8 cellular contexts compared by ENCODE assay signal in genomic region chr7:44846816-44847508, GRCh38. TPM values are rescaled to one million over a fixed set of nuclear protein-coding genes. Genes with fewer than 3 reads are reported as not detected.
DNase-seq lines count a peak whose midpoint lies in the region; ATAC-seq, FAIRE-seq and TF ChIP-seq lines count a peak whose summit lies in the region.

No MANE protein-coding gene starts in this region.

- peaks cover 32% of the 10 kb centered on the region for H3K4me1 ChIP-seq in CD4-positive, CD25-positive, alpha-beta regulatory T cell (ENCODE audit: control insufficient read depth, insufficient read depth, low read length, poor library complexity, severe bottlenecking)
- peaks cover 8 to 22% of the 10 kb centered on the region in 2 donors for H3K4me1 ChIP-seq in muscle layer of duodenum (ENCODE audit: control insufficient read depth in 1 of 2, insufficient read depth in 2 of 2, low read length in 2 of 2)

- peak overlapping the region; percentile 98 for H3K27ac ChIP-seq in CD4-positive, CD25-positive, alpha-beta regulatory T cell (ENCODE audit: insufficient read depth, low read length, poor library complexity, severe bottlenecking)
- peak overlapping the region; percentile 99 for H3K27ac ChIP-seq in muscle layer of duodenum (ENCODE audit: low read length)

- peak overlapping the region; percentile 97 to 98 (median 98) for H3K27ac Mint-ChIP-seq in CD4-positive, CD25-positive, alpha-beta regulatory T cell
- peak overlapping the region; percentile 94 to 99 (median 98) for H3K27ac Mint-ChIP-seq in IgD-negative memory B cell

- peaks cover 6% of the 10 kb centered on the region for H3K27me3 Mint-ChIP-seq in CD4-positive, CD25-positive, alpha-beta regulatory T cell
- H3K27me3 Mint-ChIP-seq in IgD-negative memory B cell = no peaks in the 10 kb centered on the region

- no peaks in the 10 kb centered on the region for H3K9me3 ChIP-seq in CD4-positive, CD25-positive, alpha-beta regulatory T cell (ENCODE audit: control insufficient read depth in 2 of 2, low read length in 2 of 2)
- H3K9me3 ChIP-seq in muscle layer of duodenum (ENCODE audit: control insufficient read depth in 1 of 2, low read length in 2 of 2) = no peaks in the 10 kb centered on the region

- H3K4me1 Mint-ChIP-seq in CD4-positive, CD25-positive, alpha-beta regulatory T cell = peaks cover 25 to 51% (median 38%) of the 10 kb centered on the region in 4 donors
- peaks cover 22 to 29% (median 23%) of the 10 kb centered on the region in 3 donors for H3K4me1 Mint-ChIP-seq in IgD-negative memory B cell

- ATAC-seq in CD4-positive, CD25-positive, alpha-beta regulatory T cell (ENCODE audit: low read depth in 2 of 2) = no peak
- no peak for ATAC-seq in GM21528 (IDR thresholded peaks at IDR 0.05; ENCODE audit: low FRiP score, unreplicated experiment)
- ATAC-seq in GM21367 (IDR thresholded peaks at IDR 0.05; ENCODE audit: unreplicated experiment) = no peak

- DNase-seq in CD4-positive, CD25-positive, alpha-beta regulatory T cell = no peak
- DNase-seq in bronchial epithelial cell (ENCODE audit: low read depth) (peak; percentile 18), activated gamma-delta T cell (lab: John Stamatoyannopoulos, UW) (no peak), SKM-1 (lab: John Stamatoyannopoulos, UW; ENCODE audit: unreplicated experiment) (no peak)

- no peak for TF ChIP-seq CTCF in bronchial epithelial cell (IDR thresholded peaks at IDR 0.05; ENCODE audit: insufficient read depth, low read length, severe bottlenecking)

- H3K36me3 ChIP-seq in CD4-positive, CD25-positive, alpha-beta regulatory T cell (ENCODE audit: control insufficient read depth, insufficient read depth, low read length) = peaks cover 8% of the 10 kb centered on the region
- no peaks in the 10 kb centered on the region for H3K36me3 ChIP-seq in bronchial epithelial cell (ENCODE audit: control insufficient read depth, insufficient read depth, low read length)
- H3K36me3 ChIP-seq in muscle layer of duodenum (ENCODE audit: control insufficient read depth in 1 of 2, insufficient read depth in 2 of 2, low read length in 2 of 2) = no peaks in the 10 kb centered on the region

- H3K4me3 Mint-ChIP-seq in CD4-positive, CD25-positive, alpha-beta regulatory T cell = peak overlapping the region; percentile 96 to 99 (median 97)
- H3K4me3 Mint-ChIP-seq in IgD-negative memory B cell = peak overlapping the region; percentile 90 to 98 (median 95)

- H3K9me3 Mint-ChIP-seq in CD4-positive, CD25-positive, alpha-beta regulatory T cell = no peaks in the 10 kb centered on the region
- H3K9me3 Mint-ChIP-seq in IgD-negative memory B cell = no peaks in the 10 kb centered on the region

- H3K36me3 Mint-ChIP-seq in CD4-positive, CD25-positive, alpha-beta regulatory T cell = peaks cover 6% of the 10 kb centered on the region
- H3K36me3 Mint-ChIP-seq in IgD-negative memory B cell = peaks cover 2% of the 10 kb centered on the region

- H3K4me3 ChIP-seq in CD4-positive, CD25-positive, alpha-beta regulatory T cell (ENCODE audit: low read depth, low read length) = peak overlapping the region; percentile 91
- H3K4me3 ChIP-seq in bronchial epithelial cell (ENCODE audit: low read depth, low read length) (peak overlapping the region; percentile 53), muscle layer of duodenum (ENCODE audit: low read depth in 1 of 2, low read length in 2 of 2) (peak overlapping the region; percentile 81 to 95)

- no peaks in the 10 kb centered on the region for H3K27me3 ChIP-seq in CD4-positive, CD25-positive, alpha-beta regulatory T cell (ENCODE audit: control insufficient read depth, insufficient read depth, low read length)
- H3K27me3 ChIP-seq in bronchial epithelial cell (ENCODE audit: control insufficient read depth, insufficient read depth, low read length) = no peaks in the 10 kb centered on the region
- no peaks in the 10 kb centered on the region for H3K27me3 ChIP-seq in muscle layer of duodenum (ENCODE audit: low read depth, low read length)

- no peak for FAIRE-seq in bronchial epithelial cell (lab: Jason Lieb, UNC)

RNA-seq across cellular contexts. Expression of gene H2AZ2, which starts 0.9 kb away (rescaled TPM):
- 186 TPM for total RNA-seq in CD4-positive, CD25-positive, alpha-beta regulatory T cell
- 100 to 1,000 TPM; 250 to 315 (median 275) TPM for polyA plus RNA-seq in CD4-positive, CD25-positive, alpha-beta regulatory T cell
- 148 TPM for polyA plus RNA-seq in IgD-negative memory B cell
- total RNA-seq in bronchial epithelial cell = 136 and 140 TPM in 2 replicates

RNA-seq across cellular contexts. Expression of gene PURB, which starts 38.4 kb away (rescaled TPM):
- 29.9 TPM for total RNA-seq in CD4-positive, CD25-positive, alpha-beta regulatory T cell
- 1 to 10 TPM; 1.1 to 2.5 (median 1.9) TPM for polyA plus RNA-seq in CD4-positive, CD25-positive, alpha-beta regulatory T cell
- 1.5 TPM for polyA plus RNA-seq in IgD-negative memory B cell
- total RNA-seq in bronchial epithelial cell = 18.2 and 19.6 TPM in 2 replicates

RNA-seq across cellular contexts. Expression of gene PPIA, which starts 50.5 kb away (rescaled TPM):
- 670 TPM for total RNA-seq in CD4-positive, CD25-positive, alpha-beta regulatory T cell
- 1,000 to 10,000 TPM; 4,149 to 4,426 (median 4,258) TPM for polyA plus RNA-seq in CD4-positive, CD25-positive, alpha-beta regulatory T cell
- 4,265 TPM for polyA plus RNA-seq in IgD-negative memory B cell
- total RNA-seq in bronchial epithelial cell = 1,106 and 1,178 TPM in 2 replicates
